Comparison of ENCODE assay signal across 22 cellular contexts in the genomic region with DNA sequence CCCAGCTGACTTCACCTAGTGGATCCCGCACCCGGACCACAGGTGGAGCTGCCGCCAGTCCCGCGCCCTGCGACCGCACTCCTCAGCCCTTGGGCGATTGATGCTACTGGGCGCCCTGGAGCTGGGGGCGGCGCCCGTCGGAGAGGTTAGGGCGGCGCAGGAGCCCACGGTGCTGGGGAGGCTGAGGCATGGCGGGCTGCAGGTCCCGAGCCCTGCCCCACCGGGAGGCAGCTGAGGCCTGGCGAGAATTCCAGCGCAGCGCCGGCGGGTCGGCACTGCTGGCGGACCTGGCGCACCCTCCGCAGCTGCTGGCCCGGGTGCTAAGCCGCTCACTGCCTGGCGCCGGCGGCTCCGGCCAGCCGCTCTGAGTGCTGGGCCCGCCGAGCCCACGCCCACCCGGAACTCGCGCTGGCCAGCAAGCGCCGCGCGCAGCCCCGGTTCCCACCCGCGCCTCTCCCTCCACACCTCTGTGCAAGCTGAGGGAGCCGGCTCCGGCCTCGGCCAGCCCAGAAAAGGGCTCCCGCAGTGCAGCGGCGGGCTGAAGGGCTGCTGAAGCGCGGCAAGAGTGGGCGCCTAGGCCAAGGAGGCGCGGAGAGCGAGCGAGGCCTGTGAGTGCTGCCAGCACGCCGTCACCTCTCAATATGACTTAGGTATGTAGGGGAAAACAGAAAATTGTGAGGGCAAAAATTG.
"Had no signal": no experiment of that assay in that cellular context is flagged by ENCODE, and none has a peak within 500 bp of the region (broad histone marks: within the 10 kb centered on the region; RNA-seq: fewer than 3 reads in every experiment).

No MANE protein-coding gene starts in this region.

- H3K36me3 Mint-ChIP-seq: activated naive CD8-positive, alpha-beta T cell treated with anti-CD3 and anti-CD28 coated beads, Interleukin-2, amount 10 ng/mL, durations not matched to agents 7 days and 5 days; brain had no signal

- H3K4me3 ChIP-seq: heart left ventricle, left lung, skin epidermis, thoracic aorta had no signal

- H3K27ac Mint-ChIP-seq: activated B cell treated with CpG ODN at 0.5 μM for 24 hours; activated CD8-positive, alpha-beta T cell treated with anti-CD3 and anti-CD28 coated beads for 36 hours; activated naive CD8-positive, alpha-beta T cell treated with anti-CD3 and anti-CD28 coated beads, Interleukin-2, amount 10 ng/mL, durations not matched to agents 7 days and 5 days; brain; naive thymus-derived CD8-positive, alpha-beta T cell; stimulated activated naive CD8-positive, alpha-beta T cell treated with anti-CD3 and anti-CD28 coated beads, Interleukin-15, Interleukin-2, amounts not matched to agents 100 ng/mL and 50 ng/mL, for 24 hours; T-helper 2 cell treated with Interferon-gamma antibody and Interleukin-4, amounts not matched to agents 5 μg/mL and 100 μg/mL, for 36 hours had no signal

- H3K4me3 Mint-ChIP-seq: activated B cell treated with CpG ODN at 0.5 μM for 24 hours; activated CD8-positive, alpha-beta T cell treated with anti-CD3 and anti-CD28 coated beads for 36 hours; activated naive CD8-positive, alpha-beta T cell treated with anti-CD3 and anti-CD28 coated beads, Interleukin-2, amount 10 ng/mL, durations not matched to agents 7 days and 5 days; brain; naive thymus-derived CD8-positive, alpha-beta T cell; stimulated activated naive CD8-positive, alpha-beta T cell treated with anti-CD3 and anti-CD28 coated beads, Interleukin-15, Interleukin-2, amounts not matched to agents 100 ng/mL and 50 ng/mL, for 24 hours; T-helper 2 cell treated with Interferon-gamma antibody and Interleukin-4, amounts not matched to agents 5 μg/mL and 100 μg/mL, for 36 hours had no signal

- H3K27me3 Mint-ChIP-seq: activated B cell treated with CpG ODN at 0.5 μM for 24 hours; activated CD8-positive, alpha-beta T cell treated with anti-CD3 and anti-CD28 coated beads for 36 hours; activated naive CD8-positive, alpha-beta T cell treated with anti-CD3 and anti-CD28 coated beads, Interleukin-2, amount 10 ng/mL, durations not matched to agents 7 days and 5 days; naive thymus-derived CD8-positive, alpha-beta T cell; stimulated activated naive CD8-positive, alpha-beta T cell treated with anti-CD3 and anti-CD28 coated beads, Interleukin-15, Interleukin-2, amounts not matched to agents 100 ng/mL and 50 ng/mL, for 24 hours had no signal

- H3K9me3 ChIP-seq: heart left ventricle, neutrophil, thoracic aorta had no signal

- ATAC-seq: activated CD8-positive, alpha-beta T cell treated with anti-CD3 and anti-CD28 coated beads for 36 hours; left lung; naive thymus-derived CD8-positive, alpha-beta T cell had no signal

- H3K36me3 ChIP-seq: heart left ventricle, left lung, neutrophil, thoracic aorta had no signal

- H3K4me1 Mint-ChIP-seq: activated B cell treated with CpG ODN at 0.5 μM for 24 hours; activated naive CD8-positive, alpha-beta T cell treated with anti-CD3 and anti-CD28 coated beads, Interleukin-2, amount 10 ng/mL, durations not matched to agents 7 days and 5 days; brain had no signal

- H3K4me1 ChIP-seq: heart left ventricle, left lung had no signal

- DNase-seq: activated B cell treated with CpG ODN at 0.5 μM for 24 hours; activated CD4-positive, alpha-beta T cell treated with anti-CD3 and anti-CD28 coated beads for 48 hours; activated CD8-positive, alpha-beta memory T cell treated with anti-CD3 and anti-CD28 coated beads, Interleukin-2, amount 50 U/mL, for 4 hours; activated CD8-positive, alpha-beta T cell treated with anti-CD3 and anti-CD28 coated beads for 36 hours; activated gamma-delta T cell treated with Interleukin-2 at 50 U/mL for 16 hours; activated naive CD8-positive, alpha-beta T cell treated with anti-CD3 and anti-CD28 coated beads, Interleukin-2, amount 10 ng/mL, durations not matched to agents 7 days and 5 days; activated T-cell treated with anti-CD3 and anti-CD28 coated beads, Interleukin-2, amount 50 U/mL, for 48 hours; central memory CD4-positive, alpha-beta T cell; effector memory CD4-positive, alpha-beta T cell; foreskin melanocyte; mammary epithelial cell; naive thymus-derived CD8-positive, alpha-beta T cell; stimulated activated CD4-positive, alpha-beta T cell treated with anti-CD3 and anti-CD28 coated beads, Interleukin-4, amount 100 ng/mL, for 4 hours; stimulated activated CD8-positive, alpha-beta memory T cell treated with anti-CD3 and anti-CD28 coated beads, Interleukin-4, amount 100 ng/mL, for 48 hours had no signal

- H3K27ac ChIP-seq: heart left ventricle, left lung, neutrophil, skin epidermis, thoracic aorta had no signal

- H3K27me3 ChIP-seq: heart left ventricle, left lung, neutrophil had no signal
